Comparison of ENCODE assay signal across 27 cellular contexts in genomic region chr9:99509291-99509826, GRCh38.
DNase-seq lines count a peak whose midpoint lies in the region; ATAC-seq and TF ChIP-seq lines count a peak whose summit lies in the region.
"Had no signal": no experiment of that assay in that cellular context is flagged by ENCODE, and none has a peak within 500 bp of the region (broad histone marks: within the 10 kb centered on the region; RNA-seq: fewer than 3 reads in every experiment).

No MANE protein-coding gene starts in this region.

- H3K4me3 Mint-ChIP-seq in nephron = no peak overlapping the region
- H3K4me3 Mint-ChIP-seq: CD4-positive, alpha-beta memory T cell had no signal

- H3K23ac ChIP-seq in mesenchymal stem cell (ENCODE audit: low read length in 2 of 2) = no peak overlapping the region

- no peak for TF ChIP-seq POLR2A in heart left ventricle (IDR thresholded peaks at IDR 0.05)

- peak overlapping the region in 2 of 3 experiments; percentile 21 to 36 for H3K27ac Mint-ChIP-seq in nephron
- H3K27ac Mint-ChIP-seq: CD4-positive, alpha-beta memory T cell; IgD-negative memory B cell had no signal

- H3K9me3 ChIP-seq in heart left ventricle (no peaks in the 10 kb centered on the region), OCI-LY3 (ENCODE audit: insufficient read depth, low read length) (no peaks in the 10 kb centered on the region), mesenchymal stem cell (ENCODE audit: control insufficient read depth, low read length) (no peaks in the 10 kb centered on the region)

- H2AK5ac ChIP-seq in mesenchymal stem cell (ENCODE audit: low read length, severe bottlenecking) = no peak overlapping the region

- H2AFZ ChIP-seq in OCI-LY3 (ENCODE audit: low read depth, low read length) = no peak overlapping the region
- no peak overlapping the region for H2AFZ ChIP-seq in mesenchymal stem cell (ENCODE audit: low read depth, low read length)

- H2BK5ac ChIP-seq in mesenchymal stem cell (ENCODE audit: low read depth, low read length, poor library complexity, severe bottlenecking) = no peak overlapping the region

- peaks cover 0 to 8% (median 0%) of the 10 kb centered on the region in 12 donors for H3K4me1 ChIP-seq in heart left ventricle
- peaks cover 34% of the 10 kb centered on the region for H3K4me1 ChIP-seq in OCI-LY3 (ENCODE audit: low read length)
- H3K4me1 ChIP-seq in mesenchymal stem cell (ENCODE audit: control insufficient read depth, insufficient read depth, low read depth, low read length) = no peaks in the 10 kb centered on the region

- H4K91ac ChIP-seq in mesenchymal stem cell (ENCODE audit: low read length) = no peak overlapping the region

- no peaks in the 10 kb centered on the region for H3K36me3 Mint-ChIP-seq in nephron (ENCODE audit: low read depth)
- H3K36me3 Mint-ChIP-seq: CD4-positive, alpha-beta memory T cell; IgD-negative memory B cell had no signal

- H2BK15ac ChIP-seq in mesenchymal stem cell (ENCODE audit: low read depth, poor library complexity, severe bottlenecking) = no peak overlapping the region

- H3K9ac ChIP-seq in OCI-LY3 (ENCODE audit: low read length) (no peak overlapping the region), mesenchymal stem cell (ENCODE audit: low read length) (no peak overlapping the region)
- H3K9ac ChIP-seq: KMS-11 had no signal

- H3K14ac ChIP-seq in mesenchymal stem cell (ENCODE audit: low read length in 2 of 2) = no peak overlapping the region

- H3K9me3 Mint-ChIP-seq in nephron = peaks cover 7% of the 10 kb centered on the region
- H3K9me3 Mint-ChIP-seq: CD4-positive, alpha-beta memory T cell; IgD-negative memory B cell had no signal

- ATAC-seq in left ventricle myocardium superior = peak; percentile 66
- ATAC-seq in heart left ventricle = no peak
- no peak for ATAC-seq in GM18502 (IDR thresholded peaks at IDR 0.05; ENCODE audit: poor library complexity, unreplicated experiment)
- ATAC-seq: Panc1 had no signal

- H3K27ac ChIP-seq in heart left ventricle (no peak overlapping the region), OCI-LY3 (ENCODE audit: low read length) (no peak overlapping the region), mesenchymal stem cell (ENCODE audit: low read length, poor library complexity, severe bottlenecking) (no peak overlapping the region)
- H3K27ac ChIP-seq: HL-60, KMS-11, SK-N-MC had no signal

- no peaks in the 10 kb centered on the region for H3K79me2 ChIP-seq in OCI-LY3 (ENCODE audit: low read length)

- no peak overlapping the region for H4K8ac ChIP-seq in mesenchymal stem cell (ENCODE audit: low read length)

- H3K36me3 ChIP-seq in heart left ventricle = no peaks in the 10 kb centered on the region
- H3K36me3 ChIP-seq in OCI-LY3 (replicated peaks; ENCODE audit: low read depth, low read length) = no peaks in the 10 kb centered on the region
- H3K36me3 ChIP-seq in mesenchymal stem cell (ENCODE audit: control insufficient read depth in 1 of 2, insufficient read depth in 2 of 2, low read depth in 1 of 2, low read length in 2 of 2) = no peaks in the 10 kb centered on the region

- H3K27me3 ChIP-seq in heart left ventricle = no peaks in the 10 kb centered on the region
- H3K27me3 ChIP-seq in OCI-LY3 (ENCODE audit: low read depth, low read length) = no peaks in the 10 kb centered on the region
- H3K27me3 ChIP-seq in mesenchymal stem cell (ENCODE audit: control insufficient read depth in 1 of 2, insufficient read depth in 1 of 2, low read length in 2 of 2) = no peaks in the 10 kb centered on the region

- intact Hi-C loops in left ventricle myocardium superior (cut with micrococcal nuclease) (no loop called here), heart left ventricle (cut with DNase I) (no loop called here)

- H3K4ac ChIP-seq in mesenchymal stem cell (ENCODE audit: low read depth in 1 of 2, low read length in 2 of 2) = no peak overlapping the region

- WGBS in heart left ventricle, 4 donors = 19 to 30% (median 25%) methylated on average over 7 of the region's 7 CpGs
- WGBS in mesenchymal stem cell = 81% methylated on average over 5 of the region's 7 CpGs

- H3K79me1 ChIP-seq in mesenchymal stem cell (replicated peaks; ENCODE audit: low read length, poor library complexity, severe bottlenecking) = no peaks in the 10 kb centered on the region

- peaks cover 4% of the 10 kb centered on the region for H3K27me3 Mint-ChIP-seq in nephron (ENCODE audit: low read depth)

- no peak overlapping the region for H3K18ac ChIP-seq in mesenchymal stem cell (ENCODE audit: low read depth in 1 of 2, low read length in 2 of 2)

- H3K4me3 ChIP-seq in heart left ventricle (no peak overlapping the region), OCI-LY3 (ENCODE audit: low read length) (peak overlapping the region; percentile 18; the same call in 1 of the 2 replicates), mesenchymal stem cell (ENCODE audit: insufficient read depth in 1 of 2, low read depth in 1 of 2, low read length in 2 of 2) (no peak overlapping the region)
- H3K4me3 ChIP-seq: SK-N-MC had no signal

- no peak for TF ChIP-seq CTCF in heart left ventricle (IDR thresholded peaks at IDR 0.05)
- no peak for TF ChIP-seq CTCF in OCI-LY3 (IDR thresholded peaks at IDR 0.05; ENCODE audit: low read depth, low read length)
- TF ChIP-seq CTCF in nephron (IDR thresholded peaks at IDR 0.05; ENCODE audit: unreplicated experiment in 3 of 3) = no peak

- H2BK12ac ChIP-seq in mesenchymal stem cell (ENCODE audit: low read length in 2 of 2) = no peak overlapping the region

- H4K20me1 ChIP-seq in OCI-LY3 (ENCODE audit: insufficient read depth, low read length) = no peaks in the 10 kb centered on the region

- H3K4me2 ChIP-seq in OCI-LY3 (ENCODE audit: low read length) (peak overlapping the region; percentile 56), mesenchymal stem cell (ENCODE audit: low read length, poor library complexity, severe bottlenecking) (no peak overlapping the region)
- H3K4me2 ChIP-seq: KMS-11 had no signal

- DNase-seq in left ventricle myocardium superior (no peak), heart left ventricle (no peak), DMS53 treated with DMSO at 0.1 percent for 48 hours (lab: John Stamatoyannopoulos, UW; ENCODE audit: unreplicated experiment) (no peak), mesenchymal stem cell (no peak)
- DNase-seq in stimulated activated CD8-positive, alpha-beta memory T cell treated with anti-CD3 and anti-CD28 coated beads, Interleukin-4, amount 100 ng/mL, for 48 hours = no peak
- DNase-seq: C1 segment of cervical spinal cord; COR-L47; DMS53; HCEC 1CT; MM.1S; NCI-H1417; NCI-H1694; NCI-H2029 treated with DMSO at 0.1 percent for 48 hours; NCI-H446 treated with DMSO at 0.1 percent for 48 hours; NCI-H82; NK-92 treated with Interleukin-12 subunit alpha and Interleukin-12 subunit beta, amount 100 ng/mL, for 24 hours; SIG-M5; SW 1271 had no signal

- no peak overlapping the region for H2BK120ac ChIP-seq in mesenchymal stem cell (ENCODE audit: low read depth, low read length)

- peaks cover 17% of the 10 kb centered on the region for H3K4me1 Mint-ChIP-seq in nephron
